Comparison of ENCODE assay signal across 9 cellular contexts in the genomic region with DNA sequence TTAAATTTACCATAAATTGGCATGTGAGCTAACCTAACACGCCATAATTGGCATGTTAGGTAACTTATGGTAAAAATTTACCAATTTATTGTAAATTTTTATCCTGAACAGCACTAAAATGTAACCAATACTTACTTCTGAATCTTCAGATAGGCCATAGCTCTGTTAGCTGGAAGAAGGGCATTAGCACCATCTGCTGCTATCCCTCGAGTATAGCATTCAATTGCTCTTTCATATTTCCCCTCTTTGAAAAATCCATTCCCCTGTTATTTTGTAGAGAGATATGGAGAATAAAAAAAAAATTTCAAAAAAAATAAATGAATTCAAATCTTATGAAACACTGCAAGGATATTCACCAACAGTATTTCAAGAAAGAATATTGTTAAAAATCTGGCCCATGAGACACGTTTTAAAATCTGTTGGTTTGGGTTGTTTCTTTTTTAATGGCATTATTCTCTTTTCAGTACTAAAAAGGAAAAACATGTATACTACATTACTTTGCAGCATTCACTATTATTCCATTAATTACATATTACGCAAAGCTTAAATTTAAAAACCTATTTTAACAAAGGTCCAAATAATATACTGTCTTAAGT. TPM values are rescaled to one million over a fixed set of nuclear protein-coding genes. Genes with fewer than 3 reads are reported as not detected.
DNase-seq lines count a peak whose midpoint lies in the region; ATAC-seq and TF ChIP-seq lines count a peak whose summit lies in the region.
"Had no signal": no experiment of that assay in that cellular context is flagged by ENCODE, and none has a peak within 500 bp of the region (broad histone marks: within the 10 kb centered on the region; RNA-seq: fewer than 3 reads in every experiment).

No MANE protein-coding gene starts in this region.

- H3K27me3 Mint-ChIP-seq in naive thymus-derived CD8-positive, alpha-beta T cell: no peaks in the 10 kb centered on the region
- H3K27me3 Mint-ChIP-seq: CD8-positive, alpha-beta memory T cell had no signal

- peaks cover 6 to 14% (median 7%) of the 10 kb centered on the region in 4 donors for H3K4me1 Mint-ChIP-seq in naive thymus-derived CD8-positive, alpha-beta T cell

- DNase-seq in NCI-H2081 (lab: John Stamatoyannopoulos, UW) (peak; percentile 37 to 40), NCI-H2081 treated with DMSO at 0.1 percent for 48 hours (lab: John Stamatoyannopoulos, UW) (no peak), RKO (ENCODE audit: low spot score) (peak; percentile 75), dorsolateral prefrontal cortex (peak in 1 of 10 donors; percentile 25)
- peak in 6 of 10 donors; percentile 30 to 57 (median 36) for DNase-seq in naive thymus-derived CD8-positive, alpha-beta T cell

- H3K36me3 Mint-ChIP-seq in naive thymus-derived CD8-positive, alpha-beta T cell: peaks cover 5 to 65% (median 18%) of the 10 kb centered on the region in 3 donors

- peak overlapping the region in 1 of 10 donors; percentile 25 for H3K27ac Mint-ChIP-seq in naive thymus-derived CD8-positive, alpha-beta T cell
- H3K27ac Mint-ChIP-seq: CD8-positive, alpha-beta memory T cell had no signal

- H3K4me3 Mint-ChIP-seq in naive thymus-derived CD8-positive, alpha-beta T cell: no peak overlapping the region
- H3K4me3 Mint-ChIP-seq: CD8-positive, alpha-beta memory T cell had no signal

- ATAC-seq in HG03095 (IDR thresholded peaks at IDR 0.05; ENCODE audit: unreplicated experiment): peak; percentile 62
- peak; percentile 64 to 68 for ATAC-seq in naive thymus-derived CD8-positive, alpha-beta T cell
- ATAC-seq in HG02798 (IDR thresholded peaks at IDR 0.05; ENCODE audit: poor library complexity, unreplicated experiment): no peak
- ATAC-seq in HG03520 (IDR thresholded peaks at IDR 0.05; ENCODE audit: unreplicated experiment): no peak

- H3K4me3 ChIP-seq in dorsolateral prefrontal cortex: no peak overlapping the region

- intact Hi-C loops in dorsolateral prefrontal cortex (cut with DNase I): loop anchor here (2.0 to 10.0 kb wide), 3 partner anchors 34 to 652 kb away; no protein-coding TSS in a partner anchor

- POLR2A ChIA-PET in naive thymus-derived CD8-positive, alpha-beta T cell (lab: Charles Lee): interaction anchor here (0.6 to 0.7 kb wide), 2 partner anchors 246 to 277 kb away, joined by 3 to 8 read pairs; no protein-coding TSS in a partner anchor

- no peaks in the 10 kb centered on the region for H3K9me3 Mint-ChIP-seq in naive thymus-derived CD8-positive, alpha-beta T cell
- H3K9me3 Mint-ChIP-seq: CD8-positive, alpha-beta memory T cell had no signal

- H3K27me3 ChIP-seq in dorsolateral prefrontal cortex: no peaks in the 10 kb centered on the region

- peak in 55 of 56 donors; percentile 42 to 86 (median 64) for TF ChIP-seq CTCF in dorsolateral prefrontal cortex (IDR thresholded peaks at IDR 0.05 in 54 of 56, conservative IDR thresholded peaks at IDR 0.05 in 2 of 56; ENCODE audit: low read depth in 1 of 56, partially characterized antibody in 56 of 56)

- H3K27ac ChIP-seq in dorsolateral prefrontal cortex: no peak overlapping the region

RNA-seq across cellular contexts. Expression of a gene that starts 19.1 kb away (rescaled TPM):
- total RNA-seq in dorsolateral prefrontal cortex: 10 to 100 TPM; 18.5 to 41.3 (median 28.2) TPM
- 10 to 100 TPM; 41.5 to 41.8 TPM for total RNA-seq in naive thymus-derived CD8-positive, alpha-beta T cell
- polyA plus RNA-seq in naive thymus-derived CD8-positive, alpha-beta T cell: 10 to 100 TPM; 34.6 to 38.7 (median 36.0) TPM

RNA-seq across cellular contexts. Expression of a gene that starts 38.5 kb away (rescaled TPM):
- total RNA-seq in dorsolateral prefrontal cortex: 1 to 10 TPM in 111 of 120 experiments, under 1 TPM in 9; 0.65 to 4.5 (median 2.0) TPM
- not detected for total RNA-seq in naive thymus-derived CD8-positive, alpha-beta T cell
- polyA plus RNA-seq in naive thymus-derived CD8-positive, alpha-beta T cell: not detected
- total RNA-seq: CD8-positive, alpha-beta memory T cell had no signal
- polyA plus RNA-seq: CD8-positive, alpha-beta memory T cell had no signal

Comparison
In these comparisons a context has a peak if more than half of its experiments do, and no peak if none do; other contexts are left out.
1. ATAC-seq: peak in HG03095 (single experiment) and naive thymus-derived CD8-positive, alpha-beta T cell (2 of 2); none in HG02798 (single experiment) and HG03520 (single experiment).